ENCODE assay signal across 18 cellular contexts in genomic region chr5:20353481-20353880, GRCh38.
DNase-seq lines count a peak whose midpoint lies in the region; ATAC-seq and TF ChIP-seq lines count a peak whose summit lies in the region.
"Had no signal": no experiment of that assay in that cellular context is flagged by ENCODE, and none has a peak within 500 bp of the region (broad histone marks: within the 10 kb centered on the region; RNA-seq: fewer than 3 reads in every experiment).

No MANE protein-coding gene starts in this region.

- H3K9ac ChIP-seq in parathyroid adenoma = no peak overlapping the region

- H3K27ac Mint-ChIP-seq in MCF 10A (ENCODE audit: low read depth, unreplicated experiment) = peak overlapping the region; percentile 46
- H3K27ac Mint-ChIP-seq: CD8-positive, alpha-beta memory T cell; H9; T-helper 1 cell treated with Interleukin-12 subunit alpha and Interleukin-12 subunit beta and Interleukin-4 antibody, amounts not matched to agents 30 μg/mL and 1 μg/mL, for 36 hours had no signal

- H2AFZ ChIP-seq in PC-9 = peak overlapping the region; percentile 56
- H2AFZ ChIP-seq in parathyroid adenoma = no peak overlapping the region

- H3K36me3 Mint-ChIP-seq in MCF 10A (ENCODE audit: insufficient read depth, unreplicated experiment) = no peaks in the 10 kb centered on the region
- H3K36me3 Mint-ChIP-seq: CD8-positive, alpha-beta memory T cell had no signal

- no peaks in the 10 kb centered on the region for H3K36me3 ChIP-seq in breast epithelium
- no peaks in the 10 kb centered on the region for H3K36me3 ChIP-seq in PC-9 (ENCODE audit: low read depth)
- no peaks in the 10 kb centered on the region for H3K36me3 ChIP-seq in parathyroid adenoma (ENCODE audit: control insufficient read depth, insufficient read depth, low read length)

- DNase-seq in MCF 10A (ENCODE audit: unreplicated experiment) (no peak), breast epithelium (ENCODE audit: low spot score in 2 of 2) (no peak), PC-9 (peak; percentile 59 to 73), epithelial cell of prostate (ENCODE audit: low read depth, low spot score) (peak; percentile 61), NCI-H146 (lab: John Stamatoyannopoulos, UW) (no peak), NCI-H510A treated with DMSO at 0.1 percent for 48 hours (lab: John Stamatoyannopoulos, UW) (no peak)
- DNase-seq: C1 segment of cervical spinal cord; CD8-positive, alpha-beta memory T cell; H9; NCI-H1105 treated with DMSO at 0.1 percent for 48 hours; NCI-H1694 treated with DMSO at 0.1 percent for 48 hours; NCI-H2227 treated with DMSO at 0.1 percent for 48 hours; NCI-H524; SHP77 treated with DMSO at 0.1 percent for 48 hours had no signal

- no peaks in the 10 kb centered on the region for H3K9me3 Mint-ChIP-seq in MCF 10A (ENCODE audit: unreplicated experiment)
- H3K9me3 Mint-ChIP-seq: H9 had no signal

- H3K27me3 ChIP-seq in breast epithelium (no peaks in the 10 kb centered on the region), PC-9 (ENCODE audit: insufficient read depth, low read depth) (no peaks in the 10 kb centered on the region), parathyroid adenoma (ENCODE audit: control insufficient read depth, insufficient read depth, low read length) (no peaks in the 10 kb centered on the region)

- CTCF ChIA-PET in MCF 10A (lab: Yijun Ruan, JAX) = no interaction called here
- CTCF ChIA-PET in PC-9 (lab: Charles Lee) = no interaction called here

- H3K9me2 ChIP-seq in PC-9 (ENCODE audit: insufficient read depth) = no peaks in the 10 kb centered on the region; the same call in 1 of the 2 replicates

- H4K20me1 ChIP-seq in PC-9 (ENCODE audit: insufficient read depth) = no peaks in the 10 kb centered on the region

- POLR2A ChIA-PET in MCF 10A (lab: Yijun Ruan, JAX) = interaction anchor here (0.8 kb wide), 1 partner anchor 11 kb away, joined by 3 read pairs; no protein-coding TSS in a partner anchor
- POLR2A ChIA-PET in PC-9 (lab: Charles Lee; ENCODE audit: unreplicated experiment) = interaction anchor here (0.5 to 0.6 kb wide), 2 partner anchors 93 to 232 kb away, joined by 3 to 6 read pairs; no protein-coding TSS in a partner anchor

- no peak for ATAC-seq in GM21515 (IDR thresholded peaks at IDR 0.05; ENCODE audit: unreplicated experiment)
- ATAC-seq: K562 had no signal

- no peak for TF ChIP-seq POLR2A in breast epithelium (IDR thresholded peaks at IDR 0.05)

- no peaks in the 10 kb centered on the region for H3K4me1 ChIP-seq in breast epithelium
- H3K4me1 ChIP-seq in PC-9 (replicated peaks; ENCODE audit: insufficient read depth) = 0 out of 2 replicates have a peak, but pooled peaks cover 6% of the 10 kb centered on the region
- H3K4me1 ChIP-seq in parathyroid adenoma = no peaks in the 10 kb centered on the region

- H3K4me3 Mint-ChIP-seq in MCF 10A (ENCODE audit: unreplicated experiment) = no peak overlapping the region
- H3K4me3 Mint-ChIP-seq: CD8-positive, alpha-beta memory T cell; H9; T-helper 1 cell treated with Interleukin-12 subunit alpha and Interleukin-12 subunit beta and Interleukin-4 antibody, amounts not matched to agents 30 μg/mL and 1 μg/mL, for 36 hours had no signal

- H3K4me1 Mint-ChIP-seq in MCF 10A (ENCODE audit: insufficient read depth, unreplicated experiment) = no peaks in the 10 kb centered on the region
- H3K4me1 Mint-ChIP-seq: CD8-positive, alpha-beta memory T cell; H9 had no signal

- H3K79me2 ChIP-seq in PC-9 (ENCODE audit: low read depth) (no peaks in the 10 kb centered on the region), parathyroid adenoma (no peaks in the 10 kb centered on the region)

- H3K4me3 ChIP-seq in breast epithelium (no peak overlapping the region), PC-9 (no peak overlapping the region), parathyroid adenoma (ENCODE audit: low read depth, low read length) (no peak overlapping the region)
- H3K4me3 ChIP-seq: K562 had no signal

- H3K9me3 ChIP-seq in breast epithelium (peaks cover 0 to 3% of the 10 kb centered on the region in 2 donors), PC-9 (ENCODE audit: insufficient read depth, low read depth) (no peaks in the 10 kb centered on the region; the same call in 1 of the 2 replicates), parathyroid adenoma (ENCODE audit: control insufficient read depth, low read length) (no peaks in the 10 kb centered on the region)

- H3K27ac ChIP-seq in breast epithelium (no peak overlapping the region), PC-9 (no peak overlapping the region), epithelial cell of prostate (no peak overlapping the region), parathyroid adenoma (no peak overlapping the region)

- intact Hi-C loops in MCF 10A (cut with micrococcal nuclease) = no loop called here
- intact Hi-C loops in breast epithelium (cut with DNase I; ENCODE audit: low total_unique reads) = no loop called here
- intact Hi-C loops in PC-9 (cut with micrococcal nuclease; ENCODE audit: unreplicated experiment) = loop anchor here (1.0 kb wide), 1 partner anchor 77 kb away; no protein-coding TSS in a partner anchor

- no peaks in the 10 kb centered on the region for H3K27me3 Mint-ChIP-seq in MCF 10A (ENCODE audit: insufficient read depth, unreplicated experiment)
- H3K27me3 Mint-ChIP-seq: CD8-positive, alpha-beta memory T cell had no signal

- BruUV-seq in MCF 10A (replicated peaks; lab: Mats Ljungman, UMichigan) = no TSS peak
- BruUV-seq in PC-9 (replicated peaks; lab: Mats Ljungman, UMichigan) = no TSS peak

- no peaks in the 10 kb centered on the region for H3F3A ChIP-seq in PC-9 (ENCODE audit: insufficient read depth, low read depth)

- TF ChIP-seq CTCF in MCF 10A (IDR thresholded peaks at IDR 0.05; ENCODE audit: unreplicated experiment) (no peak), breast epithelium (IDR thresholded peaks at IDR 0.05) (no peak), PC-9 (conservative IDR thresholded peaks at IDR 0.05) (no peak), parathyroid adenoma (IDR thresholded peaks at IDR 0.05) (no peak)

- H3K4me2 ChIP-seq in PC-9 (peak overlapping the region; percentile 32), parathyroid adenoma (ENCODE audit: low read length) (peak overlapping the region; percentile 40)

Comparison
In these comparisons a context has a peak if more than half of its experiments do, and no peak if none do; other contexts are left out.
1. DNase-seq: peak in PC-9 (2 of 2) and epithelial cell of prostate (single experiment); none in MCF 10A (single experiment), breast epithelium (0 of 2), NCI-H146 (single experiment) and NCI-H510A treated with DMSO at 0.1 percent for 48 hours (single experiment).